ENCODE assay signal across 8 cellular contexts in genomic region chr18:3015203-3015590, GRCh38. TPM values are rescaled to one million over a fixed set of nuclear protein-coding genes. Genes with fewer than 3 reads are reported as not detected.
DNase-seq lines count a peak whose midpoint lies in the region; ATAC-seq and TF ChIP-seq lines count a peak whose summit lies in the region.

No MANE protein-coding gene starts in this region.

- H2AFZ ChIP-seq in PC-3 (ENCODE audit: low read length) = peak overlapping the region; percentile 61; the same call in 1 of the 2 replicates
- H2AFZ ChIP-seq in neural progenitor cell (replicated peaks) = no peak overlapping the region

- H4K20me1 ChIP-seq in PC-3 (ENCODE audit: low read length) (no peaks in the 10 kb centered on the region), neural progenitor cell (ENCODE audit: low read depth) (no peaks in the 10 kb centered on the region)

- H3K27me3 Mint-ChIP-seq in neural progenitor cell (ENCODE audit: insufficient read depth, low read depth) = peaks cover 5% of the 10 kb centered on the region

- H3K9me3 ChIP-seq in PC-3 (ENCODE audit: low read length) (no peaks in the 10 kb centered on the region), neural progenitor cell (ENCODE audit: low read depth) (no peaks in the 10 kb centered on the region)

- H3K4me3 Mint-ChIP-seq in neural progenitor cell = peak overlapping the region; percentile 37

- H3K27ac Mint-ChIP-seq in neural progenitor cell = no peak overlapping the region

- H3K4me1 ChIP-seq in PC-3 (ENCODE audit: insufficient read depth, low read length) (peaks cover 36% of the 10 kb centered on the region), neural progenitor cell (peaks cover 16% of the 10 kb centered on the region)

- peaks cover 41% of the 10 kb centered on the region for H3K4me1 Mint-ChIP-seq in neural progenitor cell

- no TSS peak for BruUV-seq in PC-3 (replicated peaks; lab: Mats Ljungman, UMichigan)

- ATAC-seq in PC-3 (peak; percentile 60), HG03378 (IDR thresholded peaks at IDR 0.05; ENCODE audit: unreplicated experiment) (no peak), HG02763 (IDR thresholded peaks at IDR 0.05; ENCODE audit: unreplicated experiment) (no peak)

- H3K9me3 Mint-ChIP-seq in neural progenitor cell = no peaks in the 10 kb centered on the region

- no peaks in the 10 kb centered on the region for H3K27me3 ChIP-seq in PC-3 (ENCODE audit: low read length)
- H3K27me3 ChIP-seq in neural progenitor cell = no peaks in the 10 kb centered on the region

- POLR2A ChIA-PET in PC-3 (lab: Charles Lee; ENCODE audit: unreplicated experiment) = interaction anchor here (0.5 to 1.0 kb wide), 2 partner anchors 232 to 234 kb away, joined by 3 read pairs; partner anchors contain the start of gene MYL12A

- H3K36me3 ChIP-seq in PC-3 (ENCODE audit: low read depth, low read length) (no peaks in the 10 kb centered on the region), neural progenitor cell (peaks cover under 1% of the 10 kb centered on the region)

- no peaks in the 10 kb centered on the region for H3F3A ChIP-seq in PC-3 (ENCODE audit: low read length, unreplicated experiment)
- H3F3A ChIP-seq in neural progenitor cell (ENCODE audit: low read depth) = peaks cover 25% of the 10 kb centered on the region

- H3K4me2 ChIP-seq in PC-3 (ENCODE audit: low read length) (peak overlapping the region; percentile 80), neural progenitor cell (no peak overlapping the region)

- peaks cover 22% of the 10 kb centered on the region for H3K79me2 ChIP-seq in PC-3 (ENCODE audit: low read length)
- H3K79me2 ChIP-seq in neural progenitor cell (ENCODE audit: low read depth) = peaks cover 22% of the 10 kb centered on the region

- H3K36me3 Mint-ChIP-seq in neural progenitor cell = peaks cover 9% of the 10 kb centered on the region

- peak overlapping the region; percentile 10; the same call in 1 of the 2 replicates for H3K4me3 ChIP-seq in PC-3 (ENCODE audit: low read length)
- H3K4me3 ChIP-seq in neural progenitor cell = no peak overlapping the region

- intact Hi-C loops in PC-3 (cut with micrococcal nuclease) = loop anchor here (5.0 to 10.0 kb wide), 2 partner anchors 102 to 360 kb away; partner anchors contain the start of gene SMCHD1

- H3K9me2 ChIP-seq in PC-3 (replicated peaks; ENCODE audit: low read length) = no peaks in the 10 kb centered on the region

- CTCF ChIA-PET in PC-3 (lab: Charles Lee) = interaction anchor here (1.0 to 1.2 kb wide), 3 partner anchors 48 to 136 kb away, joined by 3 to 5 read pairs (median 5); no protein-coding TSS in a partner anchor

- peak; percentile 67 for DNase-seq in CD1c-positive myeloid dendritic cell (ENCODE audit: extremely low spot score)
- DNase-seq in PC-3 = peak; percentile 89
- DNase-seq in dermis blood vessel endothelial cell = peak; percentile 84
- no peak for DNase-seq in neural progenitor cell (ENCODE audit: low spot score)
- DNase-seq in mesenteric fat pad (ENCODE audit: low spot score) = no peak
- DNase-seq in NCI-H510A (lab: John Stamatoyannopoulos, UW) = no peak

- peak overlapping the region; percentile 22 for H3K27ac ChIP-seq in PC-3 (ENCODE audit: low read length)
- H3K27ac ChIP-seq in neural progenitor cell = no peak overlapping the region

- H3K9ac ChIP-seq in PC-3 (ENCODE audit: low read length) = no peak overlapping the region
- H3K9ac ChIP-seq in neural progenitor cell = no peak overlapping the region

- TF ChIP-seq CTCF in PC-3 (conservative IDR thresholded peaks at IDR 0.05; ENCODE audit: low read depth, low read length) = no peak
- TF ChIP-seq CTCF in neural progenitor cell (IDR thresholded peaks at IDR 0.05) = no peak

RNA-seq across cellular contexts. Expression of gene LPIN2, which starts 2.3 kb away (rescaled TPM):
- total RNA-seq in PC-3 (2014; rRNA removed) (9.8 and 10.7 TPM in 2 replicates), dermis blood vessel endothelial cell (36.9 and 43.3 TPM in 2 replicates), neural progenitor cell (ENCODE audit: low replicate concordance) (32.1 and 35.5 TPM in 2 replicates), mesenteric fat pad (29.0 TPM)

Comparison
In these comparisons a context has a peak if more than half of its experiments do, and no peak if none do; other contexts are left out.
1. DNase-seq: peak in CD1c-positive myeloid dendritic cell (single experiment), PC-3 (single experiment) and dermis blood vessel endothelial cell (single experiment); none in neural progenitor cell (single experiment), mesenteric fat pad (single experiment) and NCI-H510A (single experiment).